In the genomic region with DNA sequence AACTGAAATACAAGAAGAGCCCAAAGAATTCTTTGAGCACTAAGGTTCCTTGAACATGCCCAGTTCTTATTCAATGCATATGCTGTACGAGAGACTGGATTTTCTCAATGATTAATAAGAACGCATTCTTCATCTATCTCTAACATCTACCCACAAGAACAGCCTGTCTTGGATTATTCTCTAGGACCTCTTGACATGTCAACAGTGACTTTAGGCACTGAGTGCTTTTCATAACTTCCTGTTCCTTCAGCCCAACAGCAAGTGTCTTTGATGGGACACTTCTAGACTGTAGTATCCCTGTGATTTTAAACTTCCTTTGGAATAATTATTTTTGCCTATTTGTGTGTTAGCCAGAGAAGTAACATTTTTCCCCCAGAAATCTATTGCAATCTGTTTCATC, we compare ENCODE assay signal across 29 cellular contexts.
"Had no signal": no experiment of that assay in that cellular context is flagged by ENCODE, and none has a peak within 500 bp of the region (broad histone marks: within the 10 kb centered on the region; RNA-seq: fewer than 3 reads in every experiment).

No MANE protein-coding gene starts in this region.

- H3K9me3 Mint-ChIP-seq: activated CD8-positive, alpha-beta T cell treated with anti-CD3 and anti-CD28 coated beads for 36 hours; activated naive CD4-positive, alpha-beta T cell treated with anti-CD3 and anti-CD28 coated beads, Interleukin-2, amount 10 ng/mL, durations not matched to agents 7 days and 5 days; activated naive CD8-positive, alpha-beta T cell treated with anti-CD3 and anti-CD28 coated beads for 36 hours; activated T-cell treated with anti-CD3 and anti-CD28 coated beads, Interleukin-2, amount 50 U/mL, for 72 hours; activated T-helper 2 cell treated with anti-CD3 and anti-CD28 coated beads, Interferon-gamma antibody, Interleukin-2, Interleukin-4, amounts not matched to agents 10 μg/mL and 5 μg/mL and 100 μg/mL, durations not matched to agents 14 hours and 24 hours and 36 hours; T-helper 2 cell treated with Interferon-gamma antibody and Interleukin-4, amounts not matched to agents 5 μg/mL and 100 μg/mL, for 36 hours had no signal

- H3K4me1 ChIP-seq: breast epithelium had no signal

- H3K27me3 Mint-ChIP-seq: activated CD8-positive, alpha-beta T cell treated with anti-CD3 and anti-CD28 coated beads for 36 hours; activated naive CD4-positive, alpha-beta T cell treated with anti-CD3 and anti-CD28 coated beads, Interleukin-2, amount 10 ng/mL, durations not matched to agents 7 days and 5 days; activated naive CD8-positive, alpha-beta T cell treated with anti-CD3 and anti-CD28 coated beads for 36 hours had no signal

- H3K4me1 Mint-ChIP-seq: activated naive CD4-positive, alpha-beta T cell treated with anti-CD3 and anti-CD28 coated beads, Interleukin-2, amount 10 ng/mL, durations not matched to agents 7 days and 5 days; activated naive CD8-positive, alpha-beta T cell treated with anti-CD3 and anti-CD28 coated beads for 36 hours had no signal

- H3K4me3 ChIP-seq: breast epithelium, MG63, SK-N-MC had no signal

- ATAC-seq: activated CD4-positive, CD25-positive, alpha-beta regulatory T cell treated with anti-CD3 and anti-CD28 coated beads, Interleukin-2, amount 50 U/mL, for 24 hours; activated CD8-positive, alpha-beta T cell treated with anti-CD3 and anti-CD28 coated beads for 36 hours; activated T-cell treated with anti-CD3 and anti-CD28 coated beads, Interleukin-2, amount 50 U/mL, for 72 hours; Panc1; Right ventricle myocardium inferior had no signal

- H3K36me3 Mint-ChIP-seq: activated naive CD4-positive, alpha-beta T cell treated with anti-CD3 and anti-CD28 coated beads, Interleukin-2, amount 10 ng/mL, durations not matched to agents 7 days and 5 days; activated naive CD8-positive, alpha-beta T cell treated with anti-CD3 and anti-CD28 coated beads for 36 hours had no signal

- DNase-seq: activated CD4-positive, alpha-beta T cell treated with anti-CD3 and anti-CD28 coated beads for 4 hours; activated CD8-positive, alpha-beta memory T cell treated with anti-CD3 and anti-CD28 coated beads, Interleukin-2, amount 50 U/mL, for 4 hours; activated CD8-positive, alpha-beta T cell treated with anti-CD3 and anti-CD28 coated beads for 36 hours; activated gamma-delta T cell treated with Interleukin-2 at 50 U/mL for 16 hours; activated naive CD4-positive, alpha-beta T cell treated with anti-CD3 and anti-CD28 coated beads, Interleukin-2, amount 10 ng/mL, durations not matched to agents 7 days and 5 days; activated naive CD8-positive, alpha-beta T cell treated with anti-CD3 and anti-CD28 coated beads for 36 hours; activated T-cell treated with anti-CD3 and anti-CD28 coated beads, Interleukin-2, amount 50 U/mL, for 72 hours; aorta; central memory CD4-positive, alpha-beta T cell; MG63; MV-4-11; NCI-H1092 treated with DMSO at 0.1 percent for 48 hours; NCI-H1417 treated with DMSO at 0.1 percent for 48 hours; NCI-H1694 treated with DMSO at 0.1 percent for 48 hours; NCI-H2029 treated with DMSO at 0.1 percent for 48 hours; NCI-H345; NCI-H510A; NCI-H526 treated with DMSO at 0.1 percent for 48 hours; NK-92 treated with Interleukin-12 subunit alpha and Interleukin-12 subunit beta, amount 100 ng/mL, for 24 hours; OCI-M1; RPMI8226; SW 1271 had no signal

- H3K27me3 ChIP-seq: MG63 had no signal

- H3K9me3 ChIP-seq: MG63 had no signal

- H3K4me3 Mint-ChIP-seq: activated CD8-positive, alpha-beta T cell treated with anti-CD3 and anti-CD28 coated beads for 36 hours; activated naive CD4-positive, alpha-beta T cell treated with anti-CD3 and anti-CD28 coated beads, Interleukin-2, amount 10 ng/mL, durations not matched to agents 7 days and 5 days; activated naive CD8-positive, alpha-beta T cell treated with anti-CD3 and anti-CD28 coated beads for 36 hours; activated T-cell treated with anti-CD3 and anti-CD28 coated beads, Interleukin-2, amount 50 U/mL, for 72 hours; T-helper 2 cell treated with Interferon-gamma antibody and Interleukin-4, amounts not matched to agents 5 μg/mL and 100 μg/mL, for 36 hours had no signal

- H3K36me3 ChIP-seq: breast epithelium, MG63 had no signal

- H3K27ac Mint-ChIP-seq: activated CD8-positive, alpha-beta T cell treated with anti-CD3 and anti-CD28 coated beads for 36 hours; activated naive CD4-positive, alpha-beta T cell treated with anti-CD3 and anti-CD28 coated beads, Interleukin-2, amount 10 ng/mL, durations not matched to agents 7 days and 5 days; activated naive CD8-positive, alpha-beta T cell treated with anti-CD3 and anti-CD28 coated beads for 36 hours; activated T-cell treated with anti-CD3 and anti-CD28 coated beads, Interleukin-2, amount 50 U/mL, for 72 hours; activated T-helper 2 cell treated with anti-CD3 and anti-CD28 coated beads, Interferon-gamma antibody, Interleukin-2, Interleukin-4, amounts not matched to agents 10 μg/mL and 5 μg/mL and 100 μg/mL, durations not matched to agents 14 hours and 24 hours and 36 hours; T-helper 2 cell treated with Interferon-gamma antibody and Interleukin-4, amounts not matched to agents 5 μg/mL and 100 μg/mL, for 36 hours had no signal

- H3K27ac ChIP-seq: breast epithelium, SK-N-MC had no signal
